In genomic region chr1:88935522-88936222, GRCh38 we compare ENCODE assay signal across 1 cellular context.
TF ChIP-seq lines count a peak whose summit lies in the region.

No MANE protein-coding gene starts in this region.

TF ChIP-seq in HepG2, 621 proteins besides CTCF, POLR2A, EP300 and RAD21 (continued from another document and continues in another):
- TF ChIP-seq HINFP (CRISPR knock-in tag; IDR thresholded peaks at IDR 0.05; ENCODE audit: low read depth) (no peak), SRF (IDR thresholded peaks at IDR 0.05; ENCODE audit: low read depth, low read length) (peak; percentile 46; the same call in 1 of the 2 replicates), REPIN1 (CRISPR knock-in tag; IDR thresholded peaks at IDR 0.05; ENCODE audit: borderline replicate concordance, low read depth) (peak; percentile 81; the same call in 1 of the 2 replicates), WIZ (CRISPR knock-in tag; IDR thresholded peaks at IDR 0.05) (no peak), TERF1 (CRISPR knock-in tag; IDR thresholded peaks at IDR 0.05) (no peak), ZNF143 (CRISPR knock-in tag; IDR thresholded peaks at IDR 0.05) (no peak), FOXO1 (CRISPR knock-in tag; IDR thresholded peaks at IDR 0.05) (peak; percentile 67; the same call in 1 of the 2 replicates), KLF6 (CRISPR knock-in tag; IDR thresholded peaks at IDR 0.05) (no peak), THAP11 (CRISPR knock-in tag; IDR thresholded peaks at IDR 0.05) (peak; percentile 58), ZNF484 (CRISPR knock-in tag; IDR thresholded peaks at IDR 0.05; ENCODE audit: borderline replicate concordance, low read depth) (no peak), NR2F1 (CRISPR knock-in tag; IDR thresholded peaks at IDR 0.05) (peak in 1 of 2 experiments; percentile 31; a peak in 1 of 4 replicates), ZFP91 (CRISPR knock-in tag; IDR thresholded peaks at IDR 0.05; ENCODE audit: borderline replicate concordance) (no peak), IRF1 (CRISPR knock-in tag; IDR thresholded peaks at IDR 0.05; ENCODE audit: low read depth) (no peak), SUZ12 (IDR thresholded peaks at IDR 0.05; ENCODE audit: low read depth, low read length) (no peak), HNF1B (CRISPR knock-in tag; IDR thresholded peaks at IDR 0.05) (peak; percentile 35; the same call in 1 of the 2 replicates), ZFP36L1 (CRISPR knock-in tag; IDR thresholded peaks at IDR 0.05) (no peak), ZBTB37 (CRISPR knock-in tag; IDR thresholded peaks at IDR 0.05) (peak; percentile 28; the same call in 1 of the 2 replicates), E2F5 (CRISPR knock-in tag; conservative IDR thresholded peaks at IDR 0.05) (no peak), ZXDC (CRISPR knock-in tag; IDR thresholded peaks at IDR 0.05) (no peak), MAFG (CRISPR knock-in tag; IDR thresholded peaks at IDR 0.05) (no peak), ZNF280B (CRISPR knock-in tag; IDR thresholded peaks at IDR 0.05; ENCODE audit: borderline replicate concordance) (no peak), TCF12 (IDR thresholded peaks at IDR 0.05) (no peak), TCF12 (CRISPR knock-in tag; IDR thresholded peaks at IDR 0.05) (no peak), ZNF615 (CRISPR knock-in tag; IDR thresholded peaks at IDR 0.05; ENCODE audit: borderline replicate concordance) (no peak), PAXIP1 (CRISPR knock-in tag; conservative IDR thresholded peaks at IDR 0.05) (peak; percentile 88), ZNF556 (CRISPR knock-in tag; IDR thresholded peaks at IDR 0.05; ENCODE audit: borderline replicate concordance) (no peak; the same call in 1 of the 2 replicates), EED (CRISPR knock-in tag; IDR thresholded peaks at IDR 0.05) (no peak), ZNF546 (CRISPR knock-in tag; conservative IDR thresholded peaks at IDR 0.05) (no peak), LCORL (IDR thresholded peaks at IDR 0.05) (no peak), LCORL (CRISPR knock-in tag; IDR thresholded peaks at IDR 0.05) (0 out of 2 replicates have a peak, but pooled peaks have one; percentile 25), ZNF784 (CRISPR knock-in tag; IDR thresholded peaks at IDR 0.05; ENCODE audit: borderline replicate concordance) (peak; percentile 48; the same call in 1 of the 2 replicates), STAG1 (CRISPR knock-in tag; IDR thresholded peaks at IDR 0.05) (peak; percentile 37), ESRRA (CRISPR knock-in tag; IDR thresholded peaks at IDR 0.05; ENCODE audit: low read depth) (0 out of 2 replicates have a peak, but pooled peaks have one; percentile 34), ZBTB39 (CRISPR knock-in tag; IDR thresholded peaks at IDR 0.05) (peak; percentile 89), NR2F6 (IDR thresholded peaks at IDR 0.05) (0 out of 2 replicates have a peak, but pooled peaks have one; percentile 41), NR2F6 (CRISPR knock-in tag; IDR thresholded peaks at IDR 0.05) (peak; percentile 71), ZFP82 (CRISPR knock-in tag; IDR thresholded peaks at IDR 0.05; ENCODE audit: borderline replicate concordance) (no peak), ZFP41 (CRISPR knock-in tag; IDR thresholded peaks at IDR 0.05; ENCODE audit: borderline replicate concordance) (no peak)
